Comparison of ENCODE assay signal across 12 cellular contexts in the genomic region with DNA sequence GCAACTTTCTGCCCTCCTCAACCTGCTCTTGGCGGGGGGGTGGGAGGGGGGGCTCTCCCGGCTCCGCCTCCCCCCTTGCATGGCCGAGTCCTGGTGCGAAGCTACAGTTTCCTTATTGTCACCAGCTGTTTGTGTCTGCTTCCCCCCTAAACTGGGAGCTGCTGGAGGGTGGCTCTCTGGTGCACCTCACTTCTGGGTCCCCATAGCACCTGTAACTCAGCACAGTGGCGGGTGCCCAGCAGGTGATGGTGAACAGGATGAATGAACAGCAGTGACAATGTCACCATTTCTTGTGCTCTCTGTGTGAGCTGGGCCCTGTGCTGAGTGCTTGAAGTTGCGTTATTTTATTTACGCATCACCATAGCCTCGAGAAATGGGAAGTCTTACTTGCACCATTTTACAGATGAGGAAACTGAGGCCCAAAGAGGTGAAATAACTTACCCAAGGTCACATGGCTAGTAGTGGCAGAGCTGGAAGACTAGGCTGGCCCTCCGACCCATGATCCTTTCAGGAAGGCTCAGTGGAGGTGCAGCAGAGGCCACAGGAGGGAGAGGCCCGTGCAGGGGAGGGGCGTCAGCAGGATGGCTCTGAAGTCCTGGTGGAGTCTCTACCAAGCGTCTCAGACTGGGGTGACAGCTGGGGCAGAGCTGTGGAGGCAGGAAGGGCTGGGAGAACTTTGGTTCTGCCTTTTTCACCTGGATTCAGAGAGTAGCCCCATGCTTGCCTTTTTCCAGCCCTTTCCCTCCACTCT.
"Had no signal": no experiment of that assay in that cellular context is flagged by ENCODE, and none has a peak within 500 bp of the region (broad histone marks: within the 10 kb centered on the region; RNA-seq: fewer than 3 reads in every experiment).

No MANE protein-coding gene starts in this region.

- FAIRE-seq: frontal cortex, small intestine had no signal

- DNase-seq: activated CD4-positive, alpha-beta T cell treated with anti-CD3 and anti-CD28 coated beads, Interleukin-2, amount 50 U/mL, for 4 hours; central memory CD4-positive, alpha-beta T cell; effector memory CD8-positive, alpha-beta T cell; mucosa of descending colon; naive thymus-derived CD4-positive, alpha-beta T cell; small intestine; stimulated activated naive CD8-positive, alpha-beta T cell treated with anti-CD3 and anti-CD28 coated beads, Interleukin-15, Interleukin-2, amounts not matched to agents 100 U/mL and 50 U/mL, for 24 hours; T-helper 9 cell had no signal

- ATAC-seq: activated CD4-positive, CD25-positive, alpha-beta regulatory T cell treated with anti-CD3 and anti-CD28 coated beads, Interleukin-2, amount 50 U/mL, for 24 hours; activated naive CD4-positive, alpha-beta T cell treated with anti-CD3 and anti-CD28 coated beads, Interleukin-2, amount 50 U/mL, for 72 hours; effector memory CD8-positive, alpha-beta T cell; left lobe of liver; mucosa of descending colon; naive thymus-derived CD4-positive, alpha-beta T cell; stimulated activated naive CD8-positive, alpha-beta T cell treated with anti-CD3 and anti-CD28 coated beads, Interleukin-15, Interleukin-2, amounts not matched to agents 100 U/mL and 50 U/mL, for 24 hours had no signal

- H3K9me3 ChIP-seq: mucosa of descending colon had no signal

- H3K4me3 ChIP-seq: mucosa of descending colon had no signal
